Comparison of ENCODE assay signal across 8 cellular contexts in the genomic region with DNA sequence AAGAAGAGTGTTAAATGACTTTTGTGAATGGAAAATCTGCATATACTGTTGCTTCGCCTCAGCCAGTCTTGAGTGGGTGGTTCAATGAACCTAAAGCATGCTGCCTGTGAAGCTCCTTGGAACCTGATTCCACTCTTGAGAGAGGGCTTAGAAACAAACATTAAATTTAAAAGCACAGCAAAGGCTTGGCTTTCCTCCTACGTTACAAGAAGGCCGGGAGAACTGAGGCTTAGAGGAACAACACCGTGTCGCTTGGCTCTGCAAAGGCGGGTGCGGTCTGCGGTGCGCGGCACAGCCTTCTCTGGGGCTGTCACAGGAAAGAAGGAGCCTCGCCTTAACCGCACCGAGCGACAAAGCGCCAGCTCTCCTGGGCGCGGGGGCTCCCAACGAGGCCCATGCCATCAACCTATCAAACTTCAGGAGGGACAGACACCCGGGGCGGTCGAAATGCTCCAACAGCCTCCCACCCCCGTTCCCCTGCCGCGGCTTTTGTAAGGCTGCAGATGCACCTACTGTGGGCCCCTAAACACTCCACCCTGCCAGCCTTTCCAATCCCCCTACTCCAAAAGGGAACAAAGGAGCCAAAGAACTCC. TPM values are rescaled to one million over a fixed set of nuclear protein-coding genes. Genes with fewer than 3 reads are reported as not detected.
DNase-seq lines count a peak whose midpoint lies in the region; FAIRE-seq and TF ChIP-seq lines count a peak whose summit lies in the region.

No MANE protein-coding gene starts in this region.

- H3K36me3 Mint-ChIP-seq in T-helper 2 cell treated with Interferon-gamma antibody and Interleukin-4, amounts not matched to agents 5 μg/mL and 100 μg/mL, for 36 hours (ENCODE audit: low read depth), result peaks cover 12% of the 10 kb centered on the region
- H3K36me3 Mint-ChIP-seq in astrocyte (ENCODE audit: low read depth, unreplicated experiment), result no peaks in the 10 kb centered on the region

- peaks cover 39% of the 10 kb centered on the region for H3K4me1 Mint-ChIP-seq in T-helper 2 cell treated with Interferon-gamma antibody and Interleukin-4, amounts not matched to agents 5 μg/mL and 100 μg/mL, for 36 hours (ENCODE audit: low read depth)
- H3K4me1 Mint-ChIP-seq in astrocyte (ENCODE audit: low read depth, unreplicated experiment), result peaks cover 19% of the 10 kb centered on the region

- H3K27me3 Mint-ChIP-seq in T-helper 2 cell treated with Interferon-gamma antibody and Interleukin-4, amounts not matched to agents 5 μg/mL and 100 μg/mL, for 36 hours (ENCODE audit: low read depth), result no peaks in the 10 kb centered on the region
- H3K27me3 Mint-ChIP-seq in astrocyte (ENCODE audit: low read depth, unreplicated experiment), result no peaks in the 10 kb centered on the region

- POLR2A ChIA-PET in GM10248 (lab: Yijun Ruan, JAX), result interaction anchor here (0.6 to 1.9 kb wide), 3 partner anchors 8 to 324 kb away, joined by 3 to 7 read pairs (median 3); no protein-coding TSS in a partner anchor
- POLR2A ChIA-PET in HEK293T (lab: Yijun Ruan, JAX), result no interaction called here

- H3F3A ChIP-seq in MM.1S (ENCODE audit: insufficient read depth, low read length), result peaks cover 12% of the 10 kb centered on the region

- H3K9me3 ChIP-seq in MM.1S (replicated peaks; ENCODE audit: insufficient read depth, low read length) (no peaks in the 10 kb centered on the region), astrocyte (ENCODE audit: insufficient read depth, low read depth, low read length) (no peaks in the 10 kb centered on the region), iPS-15b (ENCODE audit: control insufficient read depth, insufficient read depth, low read length) (no peaks in the 10 kb centered on the region)

- H3K4me3 ChIP-seq in MM.1S (ENCODE audit: low read length) (peak overlapping the region; percentile 90), astrocyte (ENCODE audit: insufficient read depth, low read depth, low read length) (peak overlapping the region; percentile 97), iPS-15b (ENCODE audit: low read depth, low read length) (peak overlapping the region; percentile 90), skin epidermis (peak overlapping the region; percentile 55 to 99 (median 86))

- H3K4me3 Mint-ChIP-seq in T-helper 2 cell treated with Interferon-gamma antibody and Interleukin-4, amounts not matched to agents 5 μg/mL and 100 μg/mL, for 36 hours, result peak overlapping the region; percentile 97
- H3K4me3 Mint-ChIP-seq in astrocyte (ENCODE audit: unreplicated experiment), result peak overlapping the region; percentile 96

- TF ChIP-seq CTCF in GM10248 (IDR thresholded peaks at IDR 0.05; ENCODE audit: control extremely low read depth, extremely low read depth, low read depth, missing control alignments) (no peak), MM.1S (IDR thresholded peaks at IDR 0.05; ENCODE audit: low read length) (no peak), astrocyte (IDR thresholded peaks at IDR 0.05; ENCODE audit: insufficient read depth, low read depth, low read length) (no peak)

- H3K36me3 ChIP-seq in MM.1S (replicated peaks; ENCODE audit: insufficient read depth, low read length), result no peaks in the 10 kb centered on the region
- no peaks in the 10 kb centered on the region for H3K36me3 ChIP-seq in astrocyte (ENCODE audit: insufficient read depth, low read length)
- H3K36me3 ChIP-seq in iPS-15b (ENCODE audit: control insufficient read depth, insufficient read depth, low read length), result no peaks in the 10 kb centered on the region

- no peaks in the 10 kb centered on the region for H4K20me1 ChIP-seq in MM.1S (ENCODE audit: insufficient read depth, low read length)
- peaks cover 28% of the 10 kb centered on the region for H4K20me1 ChIP-seq in astrocyte (ENCODE audit: insufficient read depth, low read length)

- H3K27ac ChIP-seq in MM.1S (ENCODE audit: low read length) (peak overlapping the region; percentile 82), astrocyte (ENCODE audit: low read depth, low read length) (peak overlapping the region; percentile 90), skin epidermis (peak overlapping the region; percentile 81 to 99 (median 93))

- H3K27ac Mint-ChIP-seq in T-helper 2 cell treated with Interferon-gamma antibody and Interleukin-4, amounts not matched to agents 5 μg/mL and 100 μg/mL, for 36 hours, result peak overlapping the region; percentile 98
- peak overlapping the region; percentile 81 for H3K27ac Mint-ChIP-seq in astrocyte (ENCODE audit: unreplicated experiment)

- peak overlapping the region; percentile 75 for H3K4me2 ChIP-seq in MM.1S (ENCODE audit: low read depth, low read length)
- peak overlapping the region; percentile 90 for H3K4me2 ChIP-seq in astrocyte (ENCODE audit: low read length)

- H3K79me2 ChIP-seq in MM.1S (ENCODE audit: low read length), result peaks cover 50% of the 10 kb centered on the region
- H3K79me2 ChIP-seq in astrocyte (ENCODE audit: insufficient read depth, low read length), result peaks cover 57% of the 10 kb centered on the region

- H3K9me3 Mint-ChIP-seq in T-helper 2 cell treated with Interferon-gamma antibody and Interleukin-4, amounts not matched to agents 5 μg/mL and 100 μg/mL, for 36 hours, result no peaks in the 10 kb centered on the region
- H3K9me3 Mint-ChIP-seq in astrocyte (ENCODE audit: unreplicated experiment), result no peaks in the 10 kb centered on the region

- H3K4me1 ChIP-seq in MM.1S (ENCODE audit: low read length), result peaks cover 10% of the 10 kb centered on the region; the same call in 1 of the 2 replicates
- H3K4me1 ChIP-seq in astrocyte (ENCODE audit: insufficient read depth, low read length), result peaks cover 7% of the 10 kb centered on the region
- H3K4me1 ChIP-seq in iPS-15b (ENCODE audit: control insufficient read depth, insufficient read depth, low read length), result no peaks in the 10 kb centered on the region

- H3K27me3 ChIP-seq in MM.1S (replicated peaks; ENCODE audit: insufficient read depth, low read length) (no peaks in the 10 kb centered on the region), astrocyte (ENCODE audit: insufficient read depth, low read length) (no peaks in the 10 kb centered on the region), iPS-15b (ENCODE audit: control insufficient read depth, insufficient read depth, low read length) (no peaks in the 10 kb centered on the region)

- H3K9me2 ChIP-seq in MM.1S (replicated peaks; ENCODE audit: insufficient read depth, low read length), result no peaks in the 10 kb centered on the region

- peak overlapping the region; percentile 95 for H3K9ac ChIP-seq in MM.1S (ENCODE audit: low read length)
- H3K9ac ChIP-seq in astrocyte (ENCODE audit: low read length), result peak overlapping the region; percentile 94
- H3K9ac ChIP-seq in iPS-15b (ENCODE audit: low read depth, low read length), result peak overlapping the region; percentile 84

- H2AFZ ChIP-seq in MM.1S (ENCODE audit: low read length), result peak overlapping the region; percentile 74
- H2AFZ ChIP-seq in astrocyte (ENCODE audit: low read depth, low read length), result peak overlapping the region; percentile 98

- CTCF ChIA-PET in GM10248 (lab: Yijun Ruan, JAX) (interaction anchor here (0.7 to 1.9 kb wide), 5 partner anchors 8 to 1226 kb away, joined by 3 to 5 read pairs (median 3); a partner anchor contains a TSS), HEK293T (lab: Yijun Ruan, JAX) (no interaction called here)

- FAIRE-seq in astrocyte (lab: Jason Lieb, UNC), result no peak

- DNase-seq in GM10248 (ENCODE audit: extremely low spot score), result peak; percentile 45
- DNase-seq in HEK293T (ENCODE audit: extremely low spot score), result peak; percentile 40
- peak; percentile 77 for DNase-seq in MM.1S
- peak; percentile 83 for DNase-seq in T-helper 2 cell treated with Interferon-gamma antibody and Interleukin-4, amounts not matched to agents 5 μg/mL and 100 μg/mL, for 36 hours (ENCODE audit: low spot score)
- peak; percentile 23 for DNase-seq in astrocyte (ENCODE audit: low read depth)
- no peak for DNase-seq in putamen (ENCODE audit: low spot score)

TF ChIP-seq in HEK293T, 16 proteins besides CTCF, POLR2A, EP300 and RAD21:
- TF ChIP-seq, protein P1, sequence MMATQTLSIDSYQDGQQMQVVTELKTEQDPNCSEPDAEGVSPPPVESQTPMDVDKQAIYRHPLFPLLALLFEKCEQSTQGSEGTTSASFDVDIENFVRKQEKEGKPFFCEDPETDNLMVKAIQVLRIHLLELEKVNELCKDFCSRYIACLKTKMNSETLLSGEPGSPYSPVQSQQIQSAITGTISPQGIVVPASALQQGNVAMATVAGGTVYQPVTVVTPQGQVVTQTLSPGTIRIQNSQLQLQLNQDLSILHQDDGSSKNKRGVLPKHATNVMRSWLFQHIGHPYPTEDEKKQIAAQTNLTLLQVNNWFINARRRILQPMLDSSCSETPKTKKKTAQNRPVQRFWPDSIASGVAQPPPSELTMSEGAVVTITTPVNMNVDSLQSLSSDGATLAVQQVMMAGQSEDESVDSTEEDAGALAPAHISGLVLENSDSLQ (IDR thresholded peaks at IDR 0.05), result no peak
- TF ChIP-seq L3MBTL2 (conservative IDR thresholded peaks at IDR 0.05) (0 out of 2 replicates have a peak, but pooled peaks have one; percentile 10), ZNF384 (IDR thresholded peaks at IDR 0.05) (no peak)

RNA-seq across cellular contexts. Expression of a gene that starts 0.8 kb away (rescaled TPM):
- total RNA-seq in astrocyte, result 111 and 119 TPM in 2 replicates
